ENCODE assay signal across 40 cellular contexts in genomic region chr9:9222730-9223129, GRCh38.
"Had no signal": no experiment of that assay in that cellular context is flagged by ENCODE, and none has a peak within 500 bp of the region (broad histone marks: within the 10 kb centered on the region; RNA-seq: fewer than 3 reads in every experiment).

No MANE protein-coding gene starts in this region.

- H3K9me3 Mint-ChIP-seq: activated naive CD4-positive, alpha-beta T cell treated with anti-CD3 and anti-CD28 coated beads for 36 hours; activated naive CD4-positive, alpha-beta T cell treated with anti-CD3 and anti-CD28 coated beads, Interleukin-2, amount 10 ng/mL, durations not matched to agents 7 days and 5 days; activated naive CD4-positive, alpha-beta T cell treated with anti-CD3 and anti-CD28 coated beads, Interleukin-2, amount 50 U/mL, for 24 hours; activated naive CD8-positive, alpha-beta T cell treated with anti-CD3 and anti-CD28 coated beads, Interleukin-2, amount 10 ng/mL, durations not matched to agents 7 days and 5 days; activated naive CD8-positive, alpha-beta T cell treated with anti-CD3 and anti-CD28 coated beads, Interleukin-2, amount 50 U/mL, for 24 hours; activated T-cell treated with anti-CD3 and anti-CD28 coated beads, Interleukin-2, amount 50 U/mL, for 72 hours; activated T-helper 1 cell treated with anti-CD3 and anti-CD28 coated beads, Interleukin-12 subunit alpha, Interleukin-12 subunit beta, Interleukin-2, Interleukin-4 antibody, amounts not matched to agents 30 ng/mL and 10 ng/mL and 1 ng/mL, durations not matched to agents 14 hours and 24 hours and 36 hours; activated T-helper 17 cell treated with anti-CD3 and anti-CD28 coated beads, Interleukin-2, amount 50 U/mL, for 72 hours; activated T-helper 2 cell treated with anti-CD3 and anti-CD28 coated beads, Interferon-gamma antibody, Interleukin-2, Interleukin-4, amounts not matched to agents 10 μg/mL and 5 μg/mL and 100 μg/mL, durations not matched to agents 14 hours and 24 hours and 36 hours; brain had no signal

- H3K4me3 ChIP-seq: adrenal gland, ascending aorta, body of pancreas, breast epithelium, cardiac muscle cell had no signal

- H3K36me3 ChIP-seq: adrenal gland, ascending aorta, brain microvascular endothelial cell, breast epithelium, cardiac muscle cell had no signal

- ATAC-seq: activated naive CD4-positive, alpha-beta T cell treated with anti-CD3 and anti-CD28 coated beads, Interleukin-2, amount 50 U/mL, for 72 hours; activated naive CD8-positive, alpha-beta T cell treated with anti-CD3 and anti-CD28 coated beads, Interleukin-2, amount 50 U/mL, for 24 hours; activated T-cell treated with anti-CD3 and anti-CD28 coated beads, Interleukin-2, amount 50 U/mL, for 4 hours; activated T-cell treated with anti-CD3 and anti-CD28 coated beads, Interleukin-2, amount 50 U/mL, for 72 hours; activated T-helper 17 cell treated with anti-CD3 and anti-CD28 coated beads, Interleukin-2, amount 50 U/mL, for 72 hours; body of pancreas had no signal

- H3K27ac ChIP-seq: adrenal gland, ascending aorta, body of pancreas, brain microvascular endothelial cell, breast epithelium, cardiac muscle cell had no signal

- H3K36me3 Mint-ChIP-seq: activated naive CD4-positive, alpha-beta T cell treated with anti-CD3 and anti-CD28 coated beads, Interleukin-2, amount 10 ng/mL, durations not matched to agents 7 days and 5 days; activated naive CD4-positive, alpha-beta T cell treated with anti-CD3 and anti-CD28 coated beads, Interleukin-2, amount 50 U/mL, for 24 hours; activated naive CD4-positive, alpha-beta T cell treated with anti-CD3 and anti-CD28 coated beads, Interleukin-2, amount 50 U/mL, for 72 hours; activated naive CD8-positive, alpha-beta T cell; activated naive CD8-positive, alpha-beta T cell treated with anti-CD3 and anti-CD28 coated beads for 36 hours; activated naive CD8-positive, alpha-beta T cell treated with anti-CD3 and anti-CD28 coated beads, Interleukin-2, amount 10 ng/mL, durations not matched to agents 7 days and 5 days; brain had no signal

- H3K27me3 Mint-ChIP-seq: activated naive CD4-positive, alpha-beta T cell treated with anti-CD3 and anti-CD28 coated beads, Interleukin-2, amount 10 ng/mL, durations not matched to agents 7 days and 5 days; activated naive CD4-positive, alpha-beta T cell treated with anti-CD3 and anti-CD28 coated beads, Interleukin-2, amount 50 U/mL, for 24 hours; activated naive CD8-positive, alpha-beta T cell; activated naive CD8-positive, alpha-beta T cell treated with anti-CD3 and anti-CD28 coated beads for 36 hours; activated naive CD8-positive, alpha-beta T cell treated with anti-CD3 and anti-CD28 coated beads, Interleukin-2, amount 10 ng/mL, durations not matched to agents 7 days and 5 days; activated naive CD8-positive, alpha-beta T cell treated with anti-CD3 and anti-CD28 coated beads, Interleukin-2, amount 50 U/mL, for 24 hours; activated T-cell treated with anti-CD3 and anti-CD28 coated beads, Interleukin-2, amount 50 U/mL, for 24 hours; activated T-helper 17 cell treated with anti-CD3 and anti-CD28 coated beads, Interleukin-2, amount 50 U/mL, for 72 hours; brain; central memory CD8-positive, alpha-beta T cell had no signal

- DNase-seq: activated effector memory CD4-positive, alpha-beta T cell treated with anti-CD3 and anti-CD28 coated beads, Interleukin-2, amount 50 U/mL, for 16 hours; activated effector memory CD4-positive, alpha-beta T cell treated with Interleukin-2 at 50 U/mL for 16 hours; activated gamma-delta T cell; activated gamma-delta T cell treated with Interleukin-2 at 50 U/mL for 16 hours; activated naive CD4-positive, alpha-beta T cell; activated naive CD4-positive, alpha-beta T cell treated with anti-CD3 and anti-CD28 coated beads for 36 hours; activated naive CD4-positive, alpha-beta T cell treated with anti-CD3 and anti-CD28 coated beads, Interleukin-2, amount 10 ng/mL, durations not matched to agents 7 days and 5 days; activated naive CD4-positive, alpha-beta T cell treated with anti-CD3 and anti-CD28 coated beads, Interleukin-2, amount 50 U/mL, for 16 hours; activated naive CD4-positive, alpha-beta T cell treated with Interleukin-2 at 50 U/mL for 16 hours; activated naive CD8-positive, alpha-beta T cell treated with anti-CD3 and anti-CD28 coated beads for 36 hours; activated naive CD8-positive, alpha-beta T cell treated with anti-CD3 and anti-CD28 coated beads, Interleukin-2, amount 10 ng/mL, durations not matched to agents 7 days and 5 days; activated naive CD8-positive, alpha-beta T cell treated with anti-CD3 and anti-CD28 coated beads, Interleukin-2, amount 50 U/mL, for 24 hours; activated T-cell treated with anti-CD3 and anti-CD28 coated beads, Interleukin-2, amount 50 U/mL, for 1 hour; activated T-cell treated with anti-CD3 and anti-CD28 coated beads, Interleukin-2, amount 50 U/mL, for 24 hours; activated T-cell treated with anti-CD3 and anti-CD28 coated beads, Interleukin-2, amount 50 U/mL, for 4 hours; activated T-cell treated with anti-CD3 and anti-CD28 coated beads, Interleukin-2, amount 50 U/mL, for 48 hours; activated T-cell treated with anti-CD3 and anti-CD28 coated beads, Interleukin-2, amount 50 U/mL, for 72 hours; adrenal gland; amniotic stem cell; amygdala; anterior cingulate cortex; aorta; body of pancreas; brain microvascular endothelial cell; caudate nucleus; central memory CD4-positive, alpha-beta T cell; cerebellar nuclear complex had no signal

- H3K4me1 ChIP-seq: adrenal gland, ascending aorta, body of pancreas, breast epithelium had no signal

- H3K9me3 ChIP-seq: adrenal gland, ascending aorta, body of pancreas, breast epithelium had no signal

- H3K27me3 ChIP-seq: adrenal gland, ascending aorta, body of pancreas, brain microvascular endothelial cell, breast epithelium, cardiac muscle cell had no signal

- H3K4me3 Mint-ChIP-seq: activated naive CD4-positive, alpha-beta T cell treated with anti-CD3 and anti-CD28 coated beads for 36 hours; activated naive CD4-positive, alpha-beta T cell treated with anti-CD3 and anti-CD28 coated beads, Interleukin-2, amount 10 ng/mL, durations not matched to agents 7 days and 5 days; activated naive CD4-positive, alpha-beta T cell treated with anti-CD3 and anti-CD28 coated beads, Interleukin-2, amount 50 U/mL, for 24 hours; activated naive CD8-positive, alpha-beta T cell; activated naive CD8-positive, alpha-beta T cell treated with anti-CD3 and anti-CD28 coated beads for 36 hours; activated naive CD8-positive, alpha-beta T cell treated with anti-CD3 and anti-CD28 coated beads, Interleukin-2, amount 10 ng/mL, durations not matched to agents 7 days and 5 days; activated naive CD8-positive, alpha-beta T cell treated with anti-CD3 and anti-CD28 coated beads, Interleukin-2, amount 50 U/mL, for 24 hours; activated T-cell treated with anti-CD3 and anti-CD28 coated beads, Interleukin-2, amount 50 U/mL, for 24 hours; activated T-cell treated with anti-CD3 and anti-CD28 coated beads, Interleukin-2, amount 50 U/mL, for 4 hours; activated T-cell treated with anti-CD3 and anti-CD28 coated beads, Interleukin-2, amount 50 U/mL, for 72 hours; activated T-helper 1 cell treated with anti-CD3 and anti-CD28 coated beads, Interleukin-12 subunit alpha, Interleukin-12 subunit beta, Interleukin-2, Interleukin-4 antibody, amounts not matched to agents 30 ng/mL and 10 ng/mL and 1 ng/mL, durations not matched to agents 14 hours and 24 hours and 36 hours; activated T-helper 17 cell treated with anti-CD3 and anti-CD28 coated beads, Interleukin-2, amount 50 U/mL, for 72 hours; brain; central memory CD8-positive, alpha-beta T cell had no signal

- H3K4me1 Mint-ChIP-seq: activated naive CD4-positive, alpha-beta T cell treated with anti-CD3 and anti-CD28 coated beads, Interleukin-2, amount 10 ng/mL, durations not matched to agents 7 days and 5 days; activated naive CD4-positive, alpha-beta T cell treated with anti-CD3 and anti-CD28 coated beads, Interleukin-2, amount 50 U/mL, for 24 hours; activated naive CD8-positive, alpha-beta T cell treated with anti-CD3 and anti-CD28 coated beads for 36 hours; activated naive CD8-positive, alpha-beta T cell treated with anti-CD3 and anti-CD28 coated beads, Interleukin-2, amount 10 ng/mL, durations not matched to agents 7 days and 5 days; activated naive CD8-positive, alpha-beta T cell treated with anti-CD3 and anti-CD28 coated beads, Interleukin-2, amount 50 U/mL, for 24 hours; activated T-helper 17 cell treated with anti-CD3 and anti-CD28 coated beads, Interleukin-2, amount 50 U/mL, for 72 hours; central memory CD8-positive, alpha-beta T cell had no signal

- H3K27ac Mint-ChIP-seq: activated naive CD4-positive, alpha-beta T cell treated with anti-CD3 and anti-CD28 coated beads for 36 hours; activated naive CD4-positive, alpha-beta T cell treated with anti-CD3 and anti-CD28 coated beads, Interleukin-2, amount 10 ng/mL, durations not matched to agents 7 days and 5 days; activated naive CD4-positive, alpha-beta T cell treated with anti-CD3 and anti-CD28 coated beads, Interleukin-2, amount 50 U/mL, for 24 hours; activated naive CD4-positive, alpha-beta T cell treated with anti-CD3 and anti-CD28 coated beads, Interleukin-2, amount 50 U/mL, for 72 hours; activated naive CD8-positive, alpha-beta T cell; activated naive CD8-positive, alpha-beta T cell treated with anti-CD3 and anti-CD28 coated beads for 36 hours; activated naive CD8-positive, alpha-beta T cell treated with anti-CD3 and anti-CD28 coated beads, Interleukin-2, amount 10 ng/mL, durations not matched to agents 7 days and 5 days; activated naive CD8-positive, alpha-beta T cell treated with anti-CD3 and anti-CD28 coated beads, Interleukin-2, amount 50 U/mL, for 24 hours; activated T-cell treated with anti-CD3 and anti-CD28 coated beads, Interleukin-2, amount 50 U/mL, for 24 hours; activated T-cell treated with anti-CD3 and anti-CD28 coated beads, Interleukin-2, amount 50 U/mL, for 72 hours; activated T-helper 1 cell treated with anti-CD3 and anti-CD28 coated beads, Interleukin-12 subunit alpha, Interleukin-12 subunit beta, Interleukin-2, Interleukin-4 antibody, amounts not matched to agents 30 ng/mL and 10 ng/mL and 1 ng/mL, durations not matched to agents 14 hours and 24 hours and 36 hours; activated T-helper 17 cell treated with anti-CD3 and anti-CD28 coated beads, Interleukin-2, amount 50 U/mL, for 72 hours; activated T-helper 2 cell treated with anti-CD3 and anti-CD28 coated beads, Interferon-gamma antibody, Interleukin-2, Interleukin-4, amounts not matched to agents 10 μg/mL and 5 μg/mL and 100 μg/mL, durations not matched to agents 14 hours and 24 hours and 36 hours; brain had no signal

- FAIRE-seq: astrocyte, bronchial epithelial cell had no signal
